17 cellular contexts compared by ENCODE assay signal in genomic region chr11:16814410-16815046, GRCh38.
DNase-seq lines count a peak whose midpoint lies in the region; ATAC-seq and TF ChIP-seq lines count a peak whose summit lies in the region.
"Had no signal": no experiment of that assay in that cellular context is flagged by ENCODE, and none has a peak within 500 bp of the region (broad histone marks: within the 10 kb centered on the region; RNA-seq: fewer than 3 reads in every experiment).

No MANE protein-coding gene starts in this region.

- H3K36me3 ChIP-seq in left ventricle myocardium inferior (peaks cover 14% of the 10 kb centered on the region), upper lobe of right lung (no peaks in the 10 kb centered on the region)
- no peaks in the 10 kb centered on the region for H3K36me3 ChIP-seq in naive thymus-derived CD4-positive, alpha-beta T cell (ENCODE audit: control insufficient read depth in 2 of 3, insufficient read depth in 3 of 3, low read length in 3 of 3)
- H3K36me3 ChIP-seq: transverse colon had no signal

- intact Hi-C loops in left ventricle myocardium inferior (cut with micrococcal nuclease) = no loop called here
- intact Hi-C loops in Right ventricle myocardium inferior (cut with DNase I) = no loop called here
- intact Hi-C loops in naive thymus-derived CD4-positive, alpha-beta T cell (cut with micrococcal nuclease) = no loop called here
- intact Hi-C loops in upper lobe of right lung (cut with DNase I) = no loop called here

- CTCF ChIA-PET in naive thymus-derived CD4-positive, alpha-beta T cell (lab: Charles Lee) = interaction anchor here (1.6 kb wide), 1 partner anchor 31 kb away, joined by 4 read pairs; no protein-coding TSS in a partner anchor
- CTCF ChIA-PET in GM10248 (lab: Yijun Ruan, JAX) = interaction anchor here (0.8 to 10.3 kb wide), 7 partner anchors 9 to 249 kb away, joined by 3 to 80 read pairs (median 4); no protein-coding TSS in a partner anchor

- H3K9me3 ChIP-seq in left ventricle myocardium inferior (replicated peaks) (no peaks in the 10 kb centered on the region), T-helper 17 cell (ENCODE audit: control insufficient read depth, low read length, poor library complexity, severe bottlenecking) (no peaks in the 10 kb centered on the region), upper lobe of right lung (no peaks in the 10 kb centered on the region)
- no peaks in the 10 kb centered on the region for H3K9me3 ChIP-seq in naive thymus-derived CD4-positive, alpha-beta T cell (ENCODE audit: control insufficient read depth in 2 of 3, low read length in 3 of 3)
- H3K9me3 ChIP-seq: transverse colon had no signal

- TF ChIP-seq CTCF in left ventricle myocardium inferior (IDR thresholded peaks at IDR 0.05; ENCODE audit: borderline replicate concordance) (no peak), upper lobe of right lung (IDR thresholded peaks at IDR 0.05) (no peak), GM10248 (IDR thresholded peaks at IDR 0.05; ENCODE audit: control extremely low read depth, extremely low read depth, low read depth, missing control alignments) (no peak)

- H3K27ac Mint-ChIP-seq in T-helper 17 cell = peak overlapping the region; percentile 6
- no peak overlapping the region for H3K27ac Mint-ChIP-seq in naive thymus-derived CD4-positive, alpha-beta T cell
- H3K27ac Mint-ChIP-seq: activated T-cell treated with anti-CD3 and anti-CD28 coated beads, Interleukin-2, amount 50 U/mL, for 72 hours; nephron had no signal

- no peak overlapping the region for H3K4me3 Mint-ChIP-seq in T-helper 17 cell
- no peak overlapping the region for H3K4me3 Mint-ChIP-seq in naive thymus-derived CD4-positive, alpha-beta T cell
- H3K4me3 Mint-ChIP-seq: activated T-cell treated with anti-CD3 and anti-CD28 coated beads, Interleukin-2, amount 50 U/mL, for 72 hours; nephron had no signal

- peaks cover 3% of the 10 kb centered on the region for H3K36me3 Mint-ChIP-seq in T-helper 17 cell (ENCODE audit: low read depth)
- no peaks in the 10 kb centered on the region for H3K36me3 Mint-ChIP-seq in naive thymus-derived CD4-positive, alpha-beta T cell

- H3K9me3 Mint-ChIP-seq in naive thymus-derived CD4-positive, alpha-beta T cell = no peaks in the 10 kb centered on the region
- H3K9me3 Mint-ChIP-seq: activated T-cell treated with anti-CD3 and anti-CD28 coated beads, Interleukin-2, amount 50 U/mL, for 72 hours; CD8-positive, alpha-beta memory T cell; nephron had no signal

- H3K4me1 ChIP-seq in left ventricle myocardium inferior (peaks cover 89% of the 10 kb centered on the region), upper lobe of right lung (peaks cover 20% of the 10 kb centered on the region)
- H3K4me1 ChIP-seq in naive thymus-derived CD4-positive, alpha-beta T cell (ENCODE audit: control insufficient read depth in 2 of 2, insufficient read depth in 2 of 2, low read length in 2 of 2) = no peaks in the 10 kb centered on the region
- H3K4me1 ChIP-seq: transverse colon had no signal

- DNase-seq in left ventricle myocardium inferior = no peak
- DNase-seq in Right ventricle myocardium inferior (ENCODE audit: missing footprints) = no peak
- DNase-seq in T-helper 17 cell = no peak
- DNase-seq in naive thymus-derived CD4-positive, alpha-beta T cell = no peak
- no peak for DNase-seq in upper lobe of right lung
- no peak for DNase-seq in GM10248 (ENCODE audit: extremely low spot score)
- no peak for DNase-seq in stimulated activated CD4-positive, alpha-beta T cell treated with anti-CD3 and anti-CD28 coated beads, Interleukin-2, amount 100 ng/mL, for 24 hours
- DNase-seq: activated CD4-positive, alpha-beta T cell treated with anti-CD3 and anti-CD28 coated beads, Interleukin-2, amount 50 U/mL, for 48 hours; activated T-cell treated with anti-CD3 and anti-CD28 coated beads, Interleukin-2, amount 50 U/mL, for 72 hours; CD8-positive, alpha-beta memory T cell; central memory CD4-positive, alpha-beta T cell; NCI-H1930; NCI-H82; T1000 had no signal

- H3K4me3 ChIP-seq in left ventricle myocardium inferior = no peak overlapping the region
- H3K4me3 ChIP-seq in naive thymus-derived CD4-positive, alpha-beta T cell (ENCODE audit: low read length) = no peak overlapping the region
- no peak overlapping the region for H3K4me3 ChIP-seq in upper lobe of right lung
- H3K4me3 ChIP-seq: transverse colon had no signal

- peak overlapping the region; percentile 17 for H3K27ac ChIP-seq in left ventricle myocardium inferior (replicated peaks)
- H3K27ac ChIP-seq in naive thymus-derived CD4-positive, alpha-beta T cell (ENCODE audit: low read depth, low read length) = no peak overlapping the region
- peak overlapping the region; percentile 60 for H3K27ac ChIP-seq in upper lobe of right lung

- H3K4me1 Mint-ChIP-seq in T-helper 17 cell = peaks cover 16% of the 10 kb centered on the region
- H3K4me1 Mint-ChIP-seq in naive thymus-derived CD4-positive, alpha-beta T cell = peaks cover 0 to 5% (median 0%) of the 10 kb centered on the region in 7 donors

- no peak for ATAC-seq in Right ventricle myocardium inferior
- ATAC-seq in T-helper 17 cell = no peak
- ATAC-seq in naive thymus-derived CD4-positive, alpha-beta T cell = peak; percentile 36
- peak; percentile 32 for ATAC-seq in upper lobe of right lung
- no peak for ATAC-seq in HG02840 (IDR thresholded peaks at IDR 0.05; ENCODE audit: low FRiP score, unreplicated experiment)
- ATAC-seq: activated T-cell treated with anti-CD3 and anti-CD28 coated beads, Interleukin-2, amount 50 U/mL, for 72 hours had no signal

- H3K27me3 ChIP-seq in left ventricle myocardium inferior (ENCODE audit: low read depth) (no peaks in the 10 kb centered on the region), upper lobe of right lung (no peaks in the 10 kb centered on the region)
- H3K27me3 ChIP-seq in naive thymus-derived CD4-positive, alpha-beta T cell (ENCODE audit: control insufficient read depth in 2 of 2, insufficient read depth in 2 of 2, low read length in 2 of 2) = no peaks in the 10 kb centered on the region
- H3K27me3 ChIP-seq: transverse colon had no signal

- no peaks in the 10 kb centered on the region for H3K27me3 Mint-ChIP-seq in T-helper 17 cell
- peaks cover 0 to 5% (median 0%) of the 10 kb centered on the region in 5 donors for H3K27me3 Mint-ChIP-seq in naive thymus-derived CD4-positive, alpha-beta T cell

- POLR2A ChIA-PET in naive thymus-derived CD4-positive, alpha-beta T cell (lab: Charles Lee) = no interaction called here
- POLR2A ChIA-PET in GM10248 (lab: Yijun Ruan, JAX) = no interaction called here

Comparison
In these comparisons a context has a peak if more than half of its experiments do, and no peak if none do; other contexts are left out.
1. ATAC-seq: peak in naive thymus-derived CD4-positive, alpha-beta T cell (single experiment) and upper lobe of right lung (single experiment); none in Right ventricle myocardium inferior (single experiment), T-helper 17 cell (single experiment) and HG02840 (single experiment).